24 cellular contexts compared by ENCODE assay signal in genomic region chr1:26337625-26338024, GRCh38. TPM values are rescaled to one million over a fixed set of nuclear protein-coding genes. Genes with fewer than 3 reads are reported as not detected.
DNase-seq lines count a peak whose midpoint lies in the region; ATAC-seq and TF ChIP-seq lines count a peak whose summit lies in the region.
"Had no signal": no experiment of that assay in that cellular context is flagged by ENCODE, and none has a peak within 500 bp of the region (broad histone marks: within the 10 kb centered on the region; RNA-seq: fewer than 3 reads in every experiment).

No MANE protein-coding gene starts in this region.

- H4K20me1 ChIP-seq in Loucy (ENCODE audit: insufficient read depth, low read length, poor library complexity, severe bottlenecking) (no peaks in the 10 kb centered on the region), osteoblast (ENCODE audit: insufficient read depth, low read length) (no peaks in the 10 kb centered on the region)

- H3K9me3 ChIP-seq in Loucy (ENCODE audit: insufficient read depth, low read depth, low read length): no peaks in the 10 kb centered on the region
- no peaks in the 10 kb centered on the region for H3K9me3 ChIP-seq in osteoblast (ENCODE audit: low read depth, low read length)
- H3K9me3 ChIP-seq: A549, adrenal gland, gastroesophageal sphincter, spleen, vagina had no signal

- H3K36me3 Mint-ChIP-seq in activated T-cell treated with anti-CD3 and anti-CD28 coated beads, Interleukin-2, amount 50 U/mL, for 4 hours (ENCODE audit: insufficient read depth): no peaks in the 10 kb centered on the region
- peaks cover 2% of the 10 kb centered on the region for H3K36me3 Mint-ChIP-seq in central memory CD8-positive, alpha-beta T cell (ENCODE audit: insufficient read depth)

- H3K4me1 Mint-ChIP-seq in activated T-cell treated with anti-CD3 and anti-CD28 coated beads, Interleukin-2, amount 50 U/mL, for 4 hours (ENCODE audit: low read depth): peaks cover 10% of the 10 kb centered on the region
- H3K4me1 Mint-ChIP-seq in central memory CD8-positive, alpha-beta T cell: peaks cover 11% of the 10 kb centered on the region

- H3K4me3 ChIP-seq in Loucy (ENCODE audit: low read length, poor library complexity, severe bottlenecking): no peak overlapping the region
- no peak overlapping the region for H3K4me3 ChIP-seq in osteoblast (ENCODE audit: insufficient read depth, low read length)
- H3K4me3 ChIP-seq: A549, adrenal gland, gastroesophageal sphincter, vagina had no signal

- no peaks in the 10 kb centered on the region for H3K27me3 Mint-ChIP-seq in activated T-cell treated with anti-CD3 and anti-CD28 coated beads, Interleukin-2, amount 50 U/mL, for 4 hours (ENCODE audit: low read depth)
- H3K27me3 Mint-ChIP-seq in central memory CD8-positive, alpha-beta T cell: no peaks in the 10 kb centered on the region

- H3K9ac ChIP-seq in Loucy (ENCODE audit: low read depth, low read length, poor library complexity, severe bottlenecking): peak overlapping the region; percentile 29

- no peaks in the 10 kb centered on the region for H3K79me2 ChIP-seq in Loucy (ENCODE audit: insufficient read depth, low read length)
- no peaks in the 10 kb centered on the region for H3K79me2 ChIP-seq in osteoblast (ENCODE audit: insufficient read depth, low read length)

- no peaks in the 10 kb centered on the region for H3F3A ChIP-seq in Loucy (ENCODE audit: low read depth)

- H3K36me3 ChIP-seq in Loucy (ENCODE audit: insufficient read depth, low read length): no peaks in the 10 kb centered on the region
- H3K36me3 ChIP-seq in osteoblast (ENCODE audit: insufficient read depth, low read length): no peaks in the 10 kb centered on the region
- H3K36me3 ChIP-seq: adrenal gland, gastroesophageal sphincter, spleen, vagina had no signal

- H3K4me1 ChIP-seq in Loucy (ENCODE audit: insufficient read depth, low read length, poor library complexity, severe bottlenecking) (peaks cover 19% of the 10 kb centered on the region), osteoblast (ENCODE audit: insufficient read depth, low read length) (peaks cover 7% of the 10 kb centered on the region)

- no peak for DNase-seq in activated T-cell treated with anti-CD3 and anti-CD28 coated beads, Interleukin-2, amount 50 U/mL, for 4 hours
- DNase-seq in activated T-cell treated with anti-CD3 and anti-CD28 coated beads for 4 hours (no peak), osteoblast (ENCODE audit: insufficient read length, low spot score, missing footprints) (peak; percentile 65), NCI-H69 (lab: John Stamatoyannopoulos, UW) (no peak), NCI-H345 (lab: John Stamatoyannopoulos, UW) (no peak)
- no peak for DNase-seq in central memory CD8-positive, alpha-beta T cell (ENCODE audit: low spot score in 2 of 2)
- no peak for DNase-seq in activated effector memory CD4-positive, alpha-beta T cell treated with anti-CD3 and anti-CD28 coated beads, Interleukin-2, amount 50 U/mL, for 16 hours
- DNase-seq: activated T-cell treated with anti-CD3 and anti-CD28 coated beads, Interleukin-2, amount 50 U/mL, for 1 hour; adrenal gland; C1 segment of cervical spinal cord; caudate nucleus; erythroblast; NCI-H187; NCI-H2227 treated with DMSO at 0.1 percent for 48 hours; spleen had no signal

- no peak overlapping the region for H3K27ac Mint-ChIP-seq in central memory CD8-positive, alpha-beta T cell (ENCODE audit: low read depth)

- no peaks in the 10 kb centered on the region for H3K9me2 ChIP-seq in Loucy (replicated peaks; ENCODE audit: low read depth, low read length)

- peak overlapping the region; percentile 7 for H3K4me2 ChIP-seq in Loucy (ENCODE audit: low read depth, low read length, poor library complexity, severe bottlenecking)
- H3K4me2 ChIP-seq in osteoblast (ENCODE audit: insufficient read depth, low read length): no peak overlapping the region

- H2AFZ ChIP-seq in Loucy (ENCODE audit: low read length): no peak overlapping the region
- no peak overlapping the region for H2AFZ ChIP-seq in osteoblast (ENCODE audit: low read length)

- H3K4me3 Mint-ChIP-seq in activated T-cell treated with anti-CD3 and anti-CD28 coated beads, Interleukin-2, amount 50 U/mL, for 4 hours: peak overlapping the region; percentile 38
- peak overlapping the region; percentile 89 for H3K4me3 Mint-ChIP-seq in central memory CD8-positive, alpha-beta T cell

- no peaks in the 10 kb centered on the region for H3K9me3 Mint-ChIP-seq in activated T-cell treated with anti-CD3 and anti-CD28 coated beads, Interleukin-2, amount 50 U/mL, for 4 hours
- no peaks in the 10 kb centered on the region for H3K9me3 Mint-ChIP-seq in central memory CD8-positive, alpha-beta T cell

- no peak for TF ChIP-seq CTCF in Loucy (conservative IDR thresholded peaks at IDR 0.05; ENCODE audit: low read length)
- TF ChIP-seq CTCF in osteoblast (IDR thresholded peaks at IDR 0.05; ENCODE audit: extremely low read depth, low read depth, low read length): no peak

- ATAC-seq in activated T-cell treated with anti-CD3 and anti-CD28 coated beads, Interleukin-2, amount 50 U/mL, for 4 hours: no peak
- no peak for ATAC-seq in central memory CD8-positive, alpha-beta T cell (replicated peaks; ENCODE audit: extremely low read depth, poor library complexity, severe bottlenecking)

- H3K27ac ChIP-seq in osteoblast (ENCODE audit: low read depth, low read length): no peak overlapping the region
- H3K27ac ChIP-seq: adrenal gland, gastroesophageal sphincter, HL-60, vagina had no signal

- no peaks in the 10 kb centered on the region for H3K27me3 ChIP-seq in Loucy (ENCODE audit: insufficient read depth, low read length, poor library complexity, severe bottlenecking)
- H3K27me3 ChIP-seq in osteoblast (ENCODE audit: insufficient read depth, low read length): peaks cover 22% of the 10 kb centered on the region

RNA-seq across cellular contexts. Expression of gene CRYBG2, which starts 16.3 kb away (rescaled TPM):
- total RNA-seq in activated T-cell treated with anti-CD3 and anti-CD28 coated beads, Interleukin-2, amount 50 U/mL, for 4 hours: under 1 TPM; 0.16 to 0.45 (median 0.30) TPM
- total RNA-seq in osteoblast: not detected in 2 replicates
- total RNA-seq: adrenal gland, lung microvascular endothelial cell, RPMI7951 had no signal

RNA-seq across cellular contexts. Expression of gene CD52, which starts 19.9 kb away (rescaled TPM):
- total RNA-seq in activated T-cell treated with anti-CD3 and anti-CD28 coated beads, Interleukin-2, amount 50 U/mL, for 4 hours: 10 to 100 TPM; 82.3 to 99.4 (median 93.8) TPM
- total RNA-seq in osteoblast: not detected in 2 replicates
- total RNA-seq: kidney epithelial cell, lung microvascular endothelial cell, renal cortical epithelial cell, RPMI7951 had no signal

RNA-seq across cellular contexts. Expression of gene UBXN11, which starts 31.2 kb away (rescaled TPM):
- 10 to 100 TPM; 17.4 to 21.1 (median 19.9) TPM for total RNA-seq in activated T-cell treated with anti-CD3 and anti-CD28 coated beads, Interleukin-2, amount 50 U/mL, for 4 hours
- total RNA-seq in osteoblast: 5.8 and 6.2 TPM in 2 replicates

RNA-seq across cellular contexts. Expression of gene ZNF683, which starts 34.9 kb away (rescaled TPM):
- total RNA-seq in activated T-cell treated with anti-CD3 and anti-CD28 coated beads, Interleukin-2, amount 50 U/mL, for 4 hours: under 1 TPM; 0.11 to 0.30 (median 0.13) TPM
- not detected in 2 replicates for total RNA-seq in osteoblast
- total RNA-seq: kidney epithelial cell, lung microvascular endothelial cell, renal cortical epithelial cell, RPMI7951, vagina had no signal

RNA-seq across cellular contexts. Expression of gene SH3BGRL3, which starts 57.7 kb away (rescaled TPM):
- 100 to 1,000 TPM; 324 to 352 (median 326) TPM for total RNA-seq in activated T-cell treated with anti-CD3 and anti-CD28 coated beads, Interleukin-2, amount 50 U/mL, for 4 hours
- total RNA-seq in osteoblast: 29.2 and 30.8 TPM in 2 replicates

Comparison
In these comparisons a context has a peak if more than half of its experiments do, and no peak if none do; other contexts are left out.
1. RNA of gene CD52, which starts 19.9 kb away (total RNA-seq): 82.3 to 99.4 TPM in activated T-cell treated with anti-CD3 and anti-CD28 coated beads, Interleukin-2, amount 50 U/mL, for 4 hours; not detected in osteoblast; every median in the first group is over 10 times any median in the second.